ENCODE assay signal across 8 cellular contexts in the genomic region with DNA sequence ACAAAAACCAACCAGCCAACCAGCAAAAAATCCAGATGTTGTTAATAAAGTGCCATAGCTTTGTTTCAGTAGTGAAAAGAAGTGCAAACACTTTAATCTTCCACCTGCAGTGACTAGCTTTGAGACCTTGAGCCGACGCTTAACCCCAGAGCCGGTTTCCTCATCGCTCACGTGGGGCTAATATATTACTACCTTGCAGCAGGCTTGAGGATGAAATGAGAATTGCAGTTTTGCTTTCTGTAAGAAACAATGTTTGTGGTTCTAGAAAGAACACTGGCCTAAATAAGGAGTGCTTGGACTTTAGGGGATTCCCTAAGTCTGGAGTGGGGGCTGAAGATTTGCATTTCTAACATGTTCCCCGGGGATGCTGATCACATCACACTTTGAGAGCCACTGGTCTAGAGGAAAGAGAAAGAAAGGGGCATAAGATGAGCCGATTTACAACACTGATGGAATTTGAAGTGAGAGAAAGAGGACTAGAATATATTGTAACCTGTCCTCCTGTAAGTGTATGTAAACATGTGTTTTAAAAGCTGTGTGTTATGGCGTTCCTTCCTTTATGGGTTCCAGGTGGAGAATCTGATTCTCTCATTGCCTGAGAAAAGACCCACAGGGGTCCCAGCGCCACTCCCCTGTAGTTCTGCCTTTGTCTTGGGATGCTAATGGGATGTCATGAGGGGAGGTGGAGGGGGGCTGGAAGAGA. TPM values are rescaled to one million over a fixed set of nuclear protein-coding genes. Genes with fewer than 3 reads are reported as not detected.
DNase-seq lines count a peak whose midpoint lies in the region; ATAC-seq, FAIRE-seq and TF ChIP-seq lines count a peak whose summit lies in the region.

No MANE protein-coding gene starts in this region.

- H3K27ac ChIP-seq in BLaER1 treated with 17β-estradiol and CSF1 and Interleukin-3, amounts not matched to agents 10 nM and 100 nM = no peak overlapping the region
- peak overlapping the region; percentile 54 for H3K27ac ChIP-seq in PC-3 (ENCODE audit: low read length)
- peak overlapping the region; percentile 95 to 96 for H3K27ac ChIP-seq in ascending aorta
- peak overlapping the region in 1 of 2 donors; percentile 80 for H3K27ac ChIP-seq in small intestine (ENCODE audit: low read depth in 1 of 2, low read length in 1 of 2)

- 0 out of 22 replicates have a peak overlapping the region, but pooled peaks of 2 of the 11 experiments have one; percentile 38 to 51 for H3K9ac ChIP-seq in BLaER1 treated with 17β-estradiol and CSF1 and Interleukin-3, amounts not matched to agents 10 nM and 100 nM
- peak overlapping the region; percentile 80 for H3K9ac ChIP-seq in PC-3 (ENCODE audit: low read length)

- peak overlapping the region; percentile 50 to 71 (median 60); a peak in 19 of 20 replicates for H3K4me3 ChIP-seq in BLaER1 treated with 17β-estradiol and CSF1 and Interleukin-3, amounts not matched to agents 10 nM and 100 nM
- peak overlapping the region; percentile 86 for H3K4me3 ChIP-seq in PC-3 (ENCODE audit: low read length)
- H3K4me3 ChIP-seq in ascending aorta = peak overlapping the region; percentile 75 to 88
- H3K4me3 ChIP-seq in iPS-18c (ENCODE audit: insufficient read depth, low read depth, low read length) = peak overlapping the region; percentile 85
- peak overlapping the region in 1 of 2 donors; percentile 70 for H3K4me3 ChIP-seq in small intestine (ENCODE audit: low read depth in 1 of 2, low read length in 2 of 2)

- H3K36me3 ChIP-seq in BLaER1 treated with 17β-estradiol and CSF1 and Interleukin-3, amounts not matched to agents 10 nM and 100 nM = no peaks in the 10 kb centered on the region
- H3K36me3 ChIP-seq in PC-3 (ENCODE audit: low read depth, low read length) (no peaks in the 10 kb centered on the region), ascending aorta (no peaks in the 10 kb centered on the region), small intestine (ENCODE audit: control insufficient read depth in 2 of 2, insufficient read depth in 2 of 2, low read length in 2 of 2) (no peaks in the 10 kb centered on the region)

- H2AFZ ChIP-seq in PC-3 (ENCODE audit: low read length) = peak overlapping the region; percentile 97

- no peaks in the 10 kb centered on the region for H3K9me2 ChIP-seq in PC-3 (replicated peaks; ENCODE audit: low read length)

- POLR2A ChIA-PET in PC-3 (lab: Charles Lee; ENCODE audit: unreplicated experiment) = interaction anchor here (0.6 kb wide), 1 partner anchor 87 kb away, joined by 4 read pairs; no protein-coding TSS in a partner anchor

- TF ChIP-seq CTCF in PC-3 (conservative IDR thresholded peaks at IDR 0.05; ENCODE audit: low read depth, low read length) = no peak; the same call in 1 of the 2 replicates
- peak; percentile 26 to 40 (median 28) for TF ChIP-seq CTCF in ascending aorta (IDR thresholded peaks at IDR 0.05)

- H3K4me2 ChIP-seq in BLaER1 treated with 17β-estradiol and CSF1 and Interleukin-3, amounts not matched to agents 10 nM and 100 nM = peak overlapping the region; percentile 87 to 99 (median 95)
- H3K4me2 ChIP-seq in PC-3 (ENCODE audit: low read length) = peak overlapping the region; percentile 90

- ATAC-seq in GM18907 (IDR thresholded peaks at IDR 0.05; ENCODE audit: unreplicated experiment) (peak; percentile 93), HG03095 (IDR thresholded peaks at IDR 0.05; ENCODE audit: unreplicated experiment) (peak; percentile 87), PC-3 (peak; percentile 63)

- TSS peak; percentile 70 for BruUV-seq in PC-3 (replicated peaks; lab: Mats Ljungman, UMichigan)

- intact Hi-C loops in PC-3 (cut with micrococcal nuclease) = loop anchor here (2.0 to 5.0 kb wide), 4 partner anchors 44 to 87 kb away; no protein-coding TSS in a partner anchor
- intact Hi-C loops in ascending aorta (cut with DNase I) = loop anchor here (2.0 to 10.0 kb wide), 6 partner anchors 46 to 163 kb away; partner anchors contain the start of genes BBS12 and NUDT6

- peaks cover 46% of the 10 kb centered on the region for H3K79me2 ChIP-seq in PC-3 (ENCODE audit: low read length)

- peaks cover 0 to 42% (median 19%) of the 10 kb centered on the region in 11 experiments; a peak in 17 of 22 replicates for H4K20me1 ChIP-seq in BLaER1 treated with 17β-estradiol and CSF1 and Interleukin-3, amounts not matched to agents 10 nM and 100 nM
- no peaks in the 10 kb centered on the region for H4K20me1 ChIP-seq in PC-3 (ENCODE audit: low read length)

- no peak for FAIRE-seq in small intestine (lab: Jason Lieb, UNC)

- no peaks in the 10 kb centered on the region for H3F3A ChIP-seq in PC-3 (ENCODE audit: low read length, unreplicated experiment)

- H3K4me1 ChIP-seq in BLaER1 treated with 17β-estradiol and CSF1 and Interleukin-3, amounts not matched to agents 10 nM and 100 nM = peaks cover 5 to 19% (median 16%) of the 10 kb centered on the region in 10 experiments; a peak in 16 of 20 replicates
- H3K4me1 ChIP-seq in PC-3 (ENCODE audit: insufficient read depth, low read length) (peaks cover 23% of the 10 kb centered on the region), ascending aorta (peaks cover 4 to 17% of the 10 kb centered on the region in 2 donors), small intestine (ENCODE audit: control insufficient read depth in 2 of 2, insufficient read depth in 1 of 2, low read depth in 1 of 2, low read length in 1 of 2) (peaks cover 2 to 5% of the 10 kb centered on the region in 2 donors)

- peaks cover 86 to 100% (median 100%) of the 10 kb centered on the region in 11 experiments for H3K27me3 ChIP-seq in BLaER1 treated with 17β-estradiol and CSF1 and Interleukin-3, amounts not matched to agents 10 nM and 100 nM
- H3K27me3 ChIP-seq in PC-3 (ENCODE audit: low read length) (no peaks in the 10 kb centered on the region), ascending aorta (no peaks in the 10 kb centered on the region), small intestine (ENCODE audit: control insufficient read depth in 2 of 2, insufficient read depth in 2 of 2, low read length in 2 of 2) (peaks cover 7 to 8% of the 10 kb centered on the region in 2 donors)

- CTCF ChIA-PET in PC-3 (lab: Charles Lee) = interaction anchor here (0.6 to 0.9 kb wide), 3 partner anchors 46 to 70 kb away, joined by 3 read pairs; no protein-coding TSS in a partner anchor

- peaks cover 0 to 11% (median 0%) of the 10 kb centered on the region in 11 experiments; a peak in 6 of 22 replicates for H3K9me3 ChIP-seq in BLaER1 treated with 17β-estradiol and CSF1 and Interleukin-3, amounts not matched to agents 10 nM and 100 nM (replicated peaks in 1 of 11)
- H3K9me3 ChIP-seq in PC-3 (ENCODE audit: low read length) (no peaks in the 10 kb centered on the region), ascending aorta (no peaks in the 10 kb centered on the region), iPS-18c (ENCODE audit: control insufficient read depth, insufficient read depth, low read length) (no peaks in the 10 kb centered on the region), small intestine (ENCODE audit: control insufficient read depth, low read depth) (no peaks in the 10 kb centered on the region)

- 8 to 14% (median 14%) methylated on average over 9 of the region's 9 CpGs for WGBS in small intestine, 3 donors

- DNase-seq in PC-3 (peak; percentile 70), ascending aorta (ENCODE audit: low spot score in 2 of 2) (peak in 1 of 2 donors; percentile 69), small intestine (peak; percentile 48), SHP77 (lab: John Stamatoyannopoulos, UW) (no peak)

RNA-seq across cellular contexts. Expression of gene FGF2, which starts 1.4 kb away (rescaled TPM):
- total RNA-seq in PC-3 (2014; rRNA removed) (4.0 and 4.1 TPM in 2 replicates), ascending aorta (20.8 TPM)
- 1 to 10 TPM in 1 of 3 donors, under 1 TPM in 2; 0.22 to 2.6 (median 0.81) TPM for polyA plus RNA-seq in small intestine

Comparison
In these comparisons a context has a peak if more than half of its experiments do, and no peak if none do; other contexts are left out.
1. H3K27ac ChIP-seq: peak in PC-3 (single experiment) and ascending aorta (2 of 2); none in BLaER1 treated with 17β-estradiol and CSF1 and Interleukin-3, amounts not matched to agents 10 nM and 100 nM (0 of 11).
2. DNase-seq: peak in PC-3 (single experiment) and small intestine (single experiment); none in SHP77 (0 of 2).
3. Peak in every context shown above with its lines, with median percentiles within 50 percentile points of each other: ATAC-seq.